Comparison of ENCODE assay signal across 8 cellular contexts in the genomic region with DNA sequence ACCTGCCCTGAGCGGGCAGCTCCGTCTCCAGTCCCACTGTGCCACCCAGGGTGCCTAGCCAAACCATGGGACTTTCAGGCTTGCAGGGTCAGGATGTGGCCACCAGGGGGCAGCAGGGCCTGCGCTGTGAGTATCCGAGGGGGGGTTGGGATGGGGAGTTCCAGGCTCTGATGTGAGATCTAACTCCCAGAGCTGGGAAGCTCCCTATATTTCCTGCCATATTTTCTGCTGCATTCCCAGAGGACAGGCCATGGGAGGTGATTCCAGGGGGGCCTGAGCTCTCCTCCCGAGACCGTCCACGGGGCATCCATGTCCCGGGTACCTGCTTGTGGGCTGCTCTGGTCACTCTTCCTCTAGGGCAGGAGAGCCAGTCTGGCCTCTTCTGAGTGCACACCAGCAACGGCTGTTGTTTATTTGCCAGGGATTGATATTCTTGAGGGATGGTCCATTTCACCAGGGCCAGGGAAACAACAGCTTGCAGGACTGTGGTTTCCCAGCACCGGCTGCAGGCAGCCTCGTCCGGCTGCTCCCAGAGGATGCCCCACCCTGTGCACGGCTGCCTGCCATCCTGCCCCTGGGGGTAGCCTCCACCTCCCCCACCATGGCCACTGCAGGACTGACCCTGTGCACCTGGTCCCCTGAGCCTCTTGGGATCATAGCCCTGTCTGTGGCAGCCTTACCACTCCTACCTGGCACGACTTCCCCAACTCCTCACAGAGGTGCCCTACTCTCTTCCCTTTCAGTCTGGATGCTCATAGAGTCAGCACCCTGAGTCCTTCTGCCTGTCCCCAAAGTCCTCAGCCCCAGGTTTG. TPM values are rescaled to one million over a fixed set of nuclear protein-coding genes. Genes with fewer than 3 reads are reported as not detected.
DNase-seq lines count a peak whose midpoint lies in the region; ATAC-seq and TF ChIP-seq lines count a peak whose summit lies in the region.

No MANE protein-coding gene starts in this region.

- H3K27ac Mint-ChIP-seq in naive B cell = no peak overlapping the region

- no peaks in the 10 kb centered on the region for H3K36me3 Mint-ChIP-seq in naive B cell

- H3K27me3 Mint-ChIP-seq in naive B cell = peaks cover 10 to 60% (median 46%) of the 10 kb centered on the region in 3 donors

- peaks cover 7 to 19% (median 10%) of the 10 kb centered on the region in 3 donors for H3K4me1 Mint-ChIP-seq in naive B cell

- DNase-seq in AG09319 (ENCODE audit: extremely low read depth, low read depth) = peak; percentile 19
- DNase-seq in GM20000 (ENCODE audit: low spot score) = peak; percentile 87
- DNase-seq in NCI-H82 treated with DMSO at 0.1 percent for 48 hours (lab: John Stamatoyannopoulos, UW; ENCODE audit: unreplicated experiment) = peak; percentile 61
- peak; percentile 76 for DNase-seq in activated T-cell treated with anti-CD3 and anti-CD28 coated beads for 1 hour (ENCODE audit: low read depth)
- DNase-seq in epidermal melanocyte (ENCODE audit: insufficient read length, low spot score) = peak; percentile 78
- peak; percentile 53 for DNase-seq in naive B cell
- DNase-seq in stimulated activated CD8-positive, alpha-beta memory T cell treated with anti-CD3 and anti-CD28 coated beads, Interleukin-7, amount 100 ng/mL, for 24 hours (ENCODE audit: low read depth) = peak; percentile 55

- ATAC-seq in naive B cell (ENCODE audit: low read depth in 2 of 2) = peak; percentile 60 to 68
- no peak for ATAC-seq in GM21737 (IDR thresholded peaks at IDR 0.05; ENCODE audit: unreplicated experiment)

- H3K4me3 Mint-ChIP-seq in naive B cell = peak overlapping the region in 5 of 8 donors; percentile 11 to 77 (median 55)

- no peaks in the 10 kb centered on the region for H3K9me3 Mint-ChIP-seq in naive B cell

- TF ChIP-seq CTCF in AG09319 (IDR thresholded peaks at IDR 0.05; ENCODE audit: low read depth, low read length) = peak; percentile 95
- TF ChIP-seq CTCF in GM20000 (IDR thresholded peaks at IDR 0.05; ENCODE audit: extremely low read depth, missing control alignments) = peak; percentile 91

RNA-seq across cellular contexts. Expression of a gene that starts 1.2 kb away (rescaled TPM):
- polyA plus RNA-seq in naive B cell (ENCODE audit: low read depth in 6 of 6) = not detected

RNA-seq across cellular contexts. Expression of a gene that starts 6.9 kb away (rescaled TPM):
- not detected for polyA plus RNA-seq in naive B cell (ENCODE audit: low read depth in 6 of 6)

RNA-seq across cellular contexts. Expression of a gene that starts 42.5 kb away (rescaled TPM):
- not detected for polyA plus RNA-seq in naive B cell (ENCODE audit: low read depth in 6 of 6)

Comparison
In these comparisons a context has a peak if more than half of its experiments do, and no peak if none do; other contexts are left out.
1. DNase-seq: peak in every context shown above with its lines; median percentile 87 in GM20000; 78 in epidermal melanocyte; 76 in activated T-cell treated with anti-CD3 and anti-CD28 coated beads for 1 hour; 61 in NCI-H82 treated with DMSO at 0.1 percent for 48 hours; 55 in stimulated activated CD8-positive, alpha-beta memory T cell treated with anti-CD3 and anti-CD28 coated beads, Interleukin-7, amount 100 ng/mL, for 24 hours; 53 in naive B cell; 19 in AG09319.